Comparison of ENCODE assay signal across 27 cellular contexts in the genomic region with DNA sequence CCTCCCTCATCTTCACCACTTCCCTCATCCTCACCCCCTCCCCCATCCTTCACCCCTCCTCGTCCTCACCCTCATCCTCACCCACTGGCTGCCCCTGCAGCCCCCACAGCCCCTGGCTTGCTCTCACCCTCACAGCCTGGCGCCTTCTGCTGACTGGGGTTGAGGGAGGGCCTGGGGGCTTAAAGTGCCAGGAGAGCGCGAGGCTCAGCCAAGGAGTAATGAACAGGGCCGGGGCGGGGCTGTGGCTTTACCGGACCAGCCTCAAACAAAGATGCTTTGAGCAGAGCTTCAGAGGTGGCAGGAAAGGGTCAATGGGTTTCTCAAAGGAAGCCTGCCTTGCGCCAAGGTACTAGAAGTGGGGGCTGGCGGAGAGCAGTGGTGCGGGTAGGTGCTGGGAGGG. TPM values are rescaled to one million over a fixed set of nuclear protein-coding genes. Genes with fewer than 3 reads are reported as not detected.
DNase-seq lines count a peak whose midpoint lies in the region; ATAC-seq, FAIRE-seq and TF ChIP-seq lines count a peak whose summit lies in the region.
"Had no signal": no experiment of that assay in that cellular context is flagged by ENCODE, and none has a peak within 500 bp of the region (broad histone marks: within the 10 kb centered on the region; RNA-seq: fewer than 3 reads in every experiment).

A gene with protein sequence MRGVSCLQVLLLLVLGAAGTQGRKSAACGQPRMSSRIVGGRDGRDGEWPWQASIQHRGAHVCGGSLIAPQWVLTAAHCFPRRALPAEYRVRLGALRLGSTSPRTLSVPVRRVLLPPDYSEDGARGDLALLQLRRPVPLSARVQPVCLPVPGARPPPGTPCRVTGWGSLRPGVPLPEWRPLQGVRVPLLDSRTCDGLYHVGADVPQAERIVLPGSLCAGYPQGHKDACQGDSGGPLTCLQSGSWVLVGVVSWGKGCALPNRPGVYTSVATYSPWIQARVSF (minus strand): TSS at position 155 of the 400 bp plus-strand sequence. CDS start 1,013 bp downstream, outside the sequence.

- H3K27ac ChIP-seq in RWPE2 (ENCODE audit: poor library complexity, severe bottlenecking): no peak within 1 kb of the TSS
- H3K27ac ChIP-seq in H1 (ENCODE audit: low read depth, low read length): no peak within 1 kb of the TSS
- no peak within 1 kb of the TSS for H3K27ac ChIP-seq in endodermal cell (ENCODE audit: low read depth, low read length)
- H3K27ac ChIP-seq: GM23248, WERI-Rb-1 had no signal

- H4K20me1 ChIP-seq in H1 (replicated peaks in 1 of 2; ENCODE audit: control insufficient read depth in 1 of 2, insufficient read depth in 2 of 2, low read length in 2 of 2): no peaks in the 10 kb centered on the region

- H3K9me3 ChIP-seq in RWPE2 (ENCODE audit: severe bottlenecking) (no peaks in the 10 kb centered on the region), H1 (ENCODE audit: insufficient read depth in 2 of 2, low read depth in 1 of 2, low read length in 1 of 2) (no peaks in the 10 kb centered on the region), endodermal cell (ENCODE audit: control insufficient read depth, low read length) (no peaks in the 10 kb centered on the region)

- H2BK5ac ChIP-seq in H1 (ENCODE audit: low read depth, low read length): no peak within 1 kb of the TSS

- H2AFZ ChIP-seq in H1 (ENCODE audit: low read length): no peak within 1 kb of the TSS
- H2AFZ ChIP-seq: GM23248 had no signal

- TF ChIP-seq CTCF in RWPE2 (IDR thresholded peaks at IDR 0.05; ENCODE audit: poor library complexity, severe bottlenecking): no peak
- no peak for TF ChIP-seq CTCF in H1 (IDR thresholded peaks at IDR 0.05; ENCODE audit: control extremely low read depth in 1 of 3, insufficient read depth in 1 of 3, low read depth in 1 of 3, low read length in 3 of 3)
- no peak for TF ChIP-seq CTCF in MCF 10A (IDR thresholded peaks at IDR 0.05; ENCODE audit: unreplicated experiment)
- TF ChIP-seq CTCF in type B pancreatic cell (conservative IDR thresholded peaks at IDR 0.05): no peak
- TF ChIP-seq CTCF in endodermal cell (conservative IDR thresholded peaks at IDR 0.05): no peak

- TF ChIP-seq RAD21 in H1 (IDR thresholded peaks at IDR 0.05 in 1 of 2, conservative IDR thresholded peaks at IDR 0.05 in 1 of 2; ENCODE audit: low read depth in 2 of 2, low read length in 2 of 2): no peak

- H3K36me3 ChIP-seq in RWPE2 (ENCODE audit: low read depth) (no peaks in the 10 kb centered on the region), H1 (ENCODE audit: control insufficient read depth in 2 of 4, insufficient read depth in 4 of 4, low read length in 3 of 4) (no peaks in the 10 kb centered on the region), endodermal cell (ENCODE audit: control insufficient read depth, insufficient read depth, low read length) (no peaks in the 10 kb centered on the region)
- H3K36me3 ChIP-seq: WERI-Rb-1 had no signal

- no TSS peak for BruUV-seq in MCF 10A (replicated peaks; lab: Mats Ljungman, UMichigan)

- intact Hi-C loops in MCF 10A (cut with micrococcal nuclease): no loop called here

- H3K4me3 ChIP-seq in RWPE2 (ENCODE audit: severe bottlenecking): no peak within 1 kb of the TSS
- H3K4me3 ChIP-seq in H1 (ENCODE audit: extremely low read depth in 1 of 4, insufficient read depth in 2 of 4, low read depth in 3 of 4, low read length in 4 of 4): no peak within 1 kb of the TSS
- no peak within 1 kb of the TSS for H3K4me3 ChIP-seq in endodermal cell (ENCODE audit: low read length)
- H3K4me3 ChIP-seq: GM23248 had no signal

- no peak for ATAC-seq in RWPE2 (ENCODE audit: low read depth)
- ATAC-seq in stimulated activated effector memory CD8-positive, alpha-beta T cell treated with anti-CD3 and anti-CD28 coated beads, Interleukin-12 subunit alpha, Interleukin-12 subunit beta, amount 100 ng/mL, for 72 hours: no peak

- peaks cover 62% of the 10 kb centered on the region for H3K27me3 Mint-ChIP-seq in activated naive CD4-positive, alpha-beta T cell treated with anti-CD3 and anti-CD28 coated beads, Interleukin-2, amount 10 ng/mL, durations not matched to agents 7 days and 5 days
- peaks cover 16% of the 10 kb centered on the region for H3K27me3 Mint-ChIP-seq in MCF 10A (ENCODE audit: insufficient read depth, unreplicated experiment)
- peaks cover 18% of the 10 kb centered on the region for H3K27me3 Mint-ChIP-seq in type B pancreatic cell
- peaks cover 25% of the 10 kb centered on the region for H3K27me3 Mint-ChIP-seq in endodermal cell (ENCODE audit: insufficient read depth)

- H3K4me1 ChIP-seq in RWPE2 (ENCODE audit: insufficient read depth, poor library complexity, severe bottlenecking): no peaks in the 10 kb centered on the region
- H3K4me1 ChIP-seq in H1 (replicated peaks in 1 of 4; ENCODE audit: control insufficient read depth in 3 of 4, insufficient read depth in 4 of 4, low read length in 3 of 4): peaks cover 0 to 3% (median 2%) of the 10 kb centered on the region in 4 experiments; a peak in 1 of 7 replicates
- H3K4me1 ChIP-seq in endodermal cell (ENCODE audit: control insufficient read depth, insufficient read depth, low read length): peaks cover 5% of the 10 kb centered on the region

- H3K27ac Mint-ChIP-seq in activated naive CD4-positive, alpha-beta T cell treated with anti-CD3 and anti-CD28 coated beads, Interleukin-2, amount 10 ng/mL, durations not matched to agents 7 days and 5 days: no peak within 1 kb of the TSS
- H3K27ac Mint-ChIP-seq in stimulated activated effector memory CD8-positive, alpha-beta T cell treated with anti-CD3 and anti-CD28 coated beads, Interleukin-12 subunit alpha, Interleukin-12 subunit beta, amount 100 ng/mL, for 72 hours: no peak within 1 kb of the TSS
- H3K27ac Mint-ChIP-seq in MCF 10A (ENCODE audit: low read depth, unreplicated experiment): no peak within 1 kb of the TSS
- no peak within 1 kb of the TSS for H3K27ac Mint-ChIP-seq in type B pancreatic cell
- H3K27ac Mint-ChIP-seq in endodermal cell: no peak within 1 kb of the TSS
- H3K27ac Mint-ChIP-seq: CD4-positive, CD25-positive, alpha-beta regulatory T cell; stimulated activated memory B cell treated with anti-CD40 and anti-IgM and Interleukin-4, amounts not matched to agents 10 μg/mL and 1 μg/mL and 100 μg/mL, for 72 hours; T-helper 1 cell treated with Interleukin-12 subunit alpha and Interleukin-12 subunit beta and Interleukin-4 antibody, amounts not matched to agents 30 μg/mL and 1 μg/mL, for 36 hours had no signal

- H3K79me2 ChIP-seq in H1 (ENCODE audit: control insufficient read depth in 1 of 2, insufficient read depth in 2 of 2, low read length in 2 of 2): no peaks in the 10 kb centered on the region

- H2BK12ac ChIP-seq in H1 (ENCODE audit: low read depth, low read length): 0 out of 2 replicates have a peak within 1 kb of the TSS, but pooled peaks have one; percentile 80

- POLR2A ChIA-PET in H1 (lab: Charles Lee; ENCODE audit: partially characterized antibody) (interaction anchor here (0.6 to 1.4 kb wide), 3 partner anchors 9 to 633 kb away, joined by 3 to 5 read pairs (median 3); no protein-coding TSS in a partner anchor), MCF 10A (lab: Yijun Ruan, JAX) (interaction anchor here (0.6 kb wide), 1 partner anchor 17 kb away, joined by 5 read pairs; no protein-coding TSS in a partner anchor)

- H4K5ac ChIP-seq in H1 (ENCODE audit: insufficient read length, low read depth, low read length): no peak within 1 kb of the TSS

- no peaks in the 10 kb centered on the region; the same call in 1 of the 2 replicates for H3K79me1 ChIP-seq in H1 (ENCODE audit: low read depth, low read length)

- H2AK5ac ChIP-seq in H1 (ENCODE audit: low read depth, low read length): no peak within 1 kb of the TSS

- H3K14ac ChIP-seq in H1 (ENCODE audit: insufficient read length): no peak within 1 kb of the TSS

- 0 out of 2 replicates have a peak within 1 kb of the TSS, but pooled peaks have one; percentile 48 for H2BK20ac ChIP-seq in H1 (ENCODE audit: low read length)

- H3K18ac ChIP-seq in H1 (ENCODE audit: extremely low read depth, low read length): no peak within 1 kb of the TSS

- H3K9ac ChIP-seq in H1 (replicated peaks in 1 of 4; ENCODE audit: extremely low read depth in 1 of 4, low read depth in 3 of 4, low read length in 3 of 4): no peak within 1 kb of the TSS
- no peak within 1 kb of the TSS for H3K9ac ChIP-seq in endodermal cell (ENCODE audit: extremely low read depth, low read length, poor library complexity, severe bottlenecking)
- H3K9ac ChIP-seq: GM23248 had no signal

- peaks cover 11% of the 10 kb centered on the region for H3K4me1 Mint-ChIP-seq in activated naive CD4-positive, alpha-beta T cell treated with anti-CD3 and anti-CD28 coated beads, Interleukin-2, amount 10 ng/mL, durations not matched to agents 7 days and 5 days
- H3K4me1 Mint-ChIP-seq in stimulated activated effector memory CD8-positive, alpha-beta T cell treated with anti-CD3 and anti-CD28 coated beads, Interleukin-12 subunit alpha, Interleukin-12 subunit beta, amount 100 ng/mL, for 72 hours: peaks cover 24% of the 10 kb centered on the region
- H3K4me1 Mint-ChIP-seq in MCF 10A (ENCODE audit: insufficient read depth, unreplicated experiment) (no peaks in the 10 kb centered on the region), type B pancreatic cell (ENCODE audit: unreplicated experiment) (no peaks in the 10 kb centered on the region), endodermal cell (peaks cover 2% of the 10 kb centered on the region)
- H3K4me1 Mint-ChIP-seq: IgD-negative memory B cell had no signal

- FAIRE-seq in H1 (lab: Jason Lieb, UNC): no peak
- FAIRE-seq: keratinocyte had no signal

- TF ChIP-seq EP300 in H1 (IDR thresholded peaks at IDR 0.05; ENCODE audit: borderline replicate concordance in 1 of 2, low read depth in 2 of 2, low read length in 2 of 2): no peak

- H3K23me2 ChIP-seq in H1 (ENCODE audit: low read depth, low read length): no peaks in the 10 kb centered on the region; the same call in 1 of the 2 replicates

- H3K27me3 ChIP-seq in RWPE2 (ENCODE audit: insufficient read depth, poor library complexity, severe bottlenecking) (peaks cover 4% of the 10 kb centered on the region), H1 (replicated peaks in 1 of 4; ENCODE audit: control insufficient read depth in 3 of 4, extremely low read depth in 1 of 4, insufficient read depth in 3 of 4, low read length in 3 of 4) (peaks cover 0 to 3% (median 0%) of the 10 kb centered on the region in 4 experiments; a peak in 1 of 7 replicates), endodermal cell (ENCODE audit: control insufficient read depth, insufficient read depth, low read length, poor library complexity, severe bottlenecking) (peaks cover 28% of the 10 kb centered on the region)

- 81% methylated on average over 9 of the region's 10 CpGs; no CpG with 5 or more reads in 1 of the 2 experiments for WGBS in H1 (ENCODE audit: extremely low coverage in 1 of 2, insufficient coverage in 1 of 2, insufficient read length in 1 of 2, insufficient replicate concordance in 2 of 2, low coverage in 1 of 2, low lambda C conversion rate in 2 of 2, missing lambda C conversion rate in 1 of 2), 2 experiments
- 72 to 82% methylated on average over 5 to 10 of the region's 10 CpGs for WGBS in endodermal cell (ENCODE audit: insufficient coverage in 1 of 2, insufficient read length in 1 of 2), 2 experiments

- H2BK120ac ChIP-seq in H1 (replicated peaks; ENCODE audit: low read depth, low read length): no peak within 1 kb of the TSS

- CTCF ChIA-PET in activated naive CD4-positive, alpha-beta T cell treated with anti-CD3 and anti-CD28 coated beads, Interleukin-2, amount 10 ng/mL, durations not matched to agents 7 days and 5 days (lab: Charles Lee): no interaction called here
- CTCF ChIA-PET in H1 (lab: Charles Lee; ENCODE audit: partially characterized antibody) (interaction anchor here (1.1 kb wide), 1 partner anchor 81 kb away, joined by 5 read pairs; no protein-coding TSS in a partner anchor), MCF 10A (lab: Yijun Ruan, JAX) (interaction anchor here (0.7 kb wide), 1 partner anchor 80 kb away, joined by 3 read pairs; no protein-coding TSS in a partner anchor)

- DNase-seq in activated naive CD4-positive, alpha-beta T cell treated with anti-CD3 and anti-CD28 coated beads, Interleukin-2, amount 10 ng/mL, durations not matched to agents 7 days and 5 days: peak; percentile 18
- DNase-seq in activated naive CD4-positive, alpha-beta T cell treated with Interleukin-2 at 50 U/mL for 16 hours: no peak
- peak; percentile 49 for DNase-seq in RWPE2 (ENCODE audit: low spot score)
- no peak for DNase-seq in H1 (ENCODE audit: low read depth in 1 of 2, low spot score in 2 of 2)
- no peak for DNase-seq in stimulated activated effector memory CD8-positive, alpha-beta T cell treated with anti-CD3 and anti-CD28 coated beads, Interleukin-12 subunit alpha, Interleukin-12 subunit beta, amount 100 ng/mL, for 72 hours (ENCODE audit: low spot score in 2 of 2)
- no peak for DNase-seq in MCF 10A (ENCODE audit: unreplicated experiment)
- DNase-seq in type B pancreatic cell (ENCODE audit: extremely low spot score, unreplicated experiment): no peak
- DNase-seq in endodermal cell: no peak
- DNase-seq: activated CD4-positive, alpha-beta T cell treated with anti-CD3 and anti-CD28 coated beads, Interleukin-2, amount 50 U/mL, for 48 hours; CD4-positive, CD25-positive, alpha-beta regulatory T cell; cortex of kidney; DMS79; GM23248; hippocampal formation; mesendoderm; NCI-H187 treated with DMSO at 0.1 percent for 48 hours; SHP77 treated with DMSO at 0.1 percent for 48 hours; stimulated activated CD4-positive, alpha-beta T cell treated with anti-CD3 and anti-CD28 coated beads, Interleukin-15, amount 100 ng/mL, for 24 hours; trophoblast cell; WERI-Rb-1 had no signal

- H3K23ac ChIP-seq in H1 (ENCODE audit: insufficient read length): no peak within 1 kb of the TSS

- H3K56ac ChIP-seq in H1 (replicated peaks; ENCODE audit: insufficient read length, low read depth, low read length): no peak within 1 kb of the TSS

- H4K91ac ChIP-seq in H1 (replicated peaks; ENCODE audit: insufficient read length, low read length): no peak within 1 kb of the TSS

- H3K4me2 ChIP-seq in H1 (ENCODE audit: insufficient read depth in 1 of 2, low read depth in 2 of 2, low read length in 2 of 2): no peak within 1 kb of the TSS; a peak in 1 of 4 replicates

- H3K4ac ChIP-seq in H1 (replicated peaks; ENCODE audit: insufficient read length, low read depth, low read length): no peak within 1 kb of the TSS

- no peak within 1 kb of the TSS for H3K4me3 Mint-ChIP-seq in activated naive CD4-positive, alpha-beta T cell treated with anti-CD3 and anti-CD28 coated beads, Interleukin-2, amount 10 ng/mL, durations not matched to agents 7 days and 5 days
- H3K4me3 Mint-ChIP-seq in stimulated activated effector memory CD8-positive, alpha-beta T cell treated with anti-CD3 and anti-CD28 coated beads, Interleukin-12 subunit alpha, Interleukin-12 subunit beta, amount 100 ng/mL, for 72 hours: peak within 1 kb of the TSS; percentile 82
- no peak within 1 kb of the TSS for H3K4me3 Mint-ChIP-seq in MCF 10A (ENCODE audit: unreplicated experiment)
- no peak within 1 kb of the TSS for H3K4me3 Mint-ChIP-seq in type B pancreatic cell
- H3K4me3 Mint-ChIP-seq in endodermal cell: no peak within 1 kb of the TSS
- H3K4me3 Mint-ChIP-seq: stimulated activated memory B cell treated with anti-CD40 and anti-IgM and Interleukin-4, amounts not matched to agents 10 μg/mL and 1 μg/mL and 100 μg/mL, for 72 hours; T-helper 1 cell treated with Interleukin-12 subunit alpha and Interleukin-12 subunit beta and Interleukin-4 antibody, amounts not matched to agents 30 μg/mL and 1 μg/mL, for 36 hours had no signal

- H2BK15ac ChIP-seq in H1 (ENCODE audit: low read length): no peak within 1 kb of the TSS; the same call in 1 of the 2 replicates

- no peaks in the 10 kb centered on the region for H3K36me3 Mint-ChIP-seq in activated naive CD4-positive, alpha-beta T cell treated with anti-CD3 and anti-CD28 coated beads, Interleukin-2, amount 10 ng/mL, durations not matched to agents 7 days and 5 days
- no peaks in the 10 kb centered on the region for H3K36me3 Mint-ChIP-seq in stimulated activated effector memory CD8-positive, alpha-beta T cell treated with anti-CD3 and anti-CD28 coated beads, Interleukin-12 subunit alpha, Interleukin-12 subunit beta, amount 100 ng/mL, for 72 hours
- no peaks in the 10 kb centered on the region for H3K36me3 Mint-ChIP-seq in MCF 10A (ENCODE audit: insufficient read depth, unreplicated experiment)
- no peaks in the 10 kb centered on the region for H3K36me3 Mint-ChIP-seq in type B pancreatic cell
- H3K36me3 Mint-ChIP-seq in endodermal cell (ENCODE audit: low read depth): no peaks in the 10 kb centered on the region
- H3K36me3 Mint-ChIP-seq: CD4-positive, CD25-positive, alpha-beta regulatory T cell; IgD-negative memory B cell; stimulated activated memory B cell treated with anti-CD40 and anti-IgM and Interleukin-4, amounts not matched to agents 10 μg/mL and 1 μg/mL and 100 μg/mL, for 72 hours had no signal

- H3K9me3 Mint-ChIP-seq in activated naive CD4-positive, alpha-beta T cell treated with anti-CD3 and anti-CD28 coated beads, Interleukin-2, amount 10 ng/mL, durations not matched to agents 7 days and 5 days: no peaks in the 10 kb centered on the region
- no peaks in the 10 kb centered on the region for H3K9me3 Mint-ChIP-seq in stimulated activated effector memory CD8-positive, alpha-beta T cell treated with anti-CD3 and anti-CD28 coated beads, Interleukin-12 subunit alpha, Interleukin-12 subunit beta, amount 100 ng/mL, for 72 hours
- H3K9me3 Mint-ChIP-seq in MCF 10A (ENCODE audit: unreplicated experiment) (no peaks in the 10 kb centered on the region), type B pancreatic cell (no peaks in the 10 kb centered on the region), endodermal cell (no peaks in the 10 kb centered on the region)
- H3K9me3 Mint-ChIP-seq: IgD-negative memory B cell; stimulated activated memory B cell treated with anti-CD40 and anti-IgM and Interleukin-4, amounts not matched to agents 10 μg/mL and 1 μg/mL and 100 μg/mL, for 72 hours; T-helper 1 cell treated with Interleukin-12 subunit alpha and Interleukin-12 subunit beta and Interleukin-4 antibody, amounts not matched to agents 30 μg/mL and 1 μg/mL, for 36 hours had no signal

- peak within 1 kb of the TSS; percentile 38 for H4K8ac ChIP-seq in H1 (ENCODE audit: extremely low read depth, insufficient read depth, low read length)

- no peak for TF ChIP-seq POLR2A in H1 (IDR thresholded peaks at IDR 0.05; ENCODE audit: control extremely low read depth in 1 of 2, low read depth in 2 of 2, low read length in 2 of 2)

RNA-seq across cellular contexts. Expression of the gene that starts here (rescaled TPM):
- not detected in 2 replicates for total RNA-seq in H1 (2021; fragmentation: NEBNext Ultra II Directional; extraction: Animal tissue kit (Norgen Biotek cat#: 25700))
- polyA plus RNA-seq in H1 (2011; rRNA removed): 0.09 and 0.17 TPM in 2 replicates
- 0.16 TPM for polyA plus RNA-seq in H1 (2011; cell fraction: cytosol; rRNA removed)
- 0.37 TPM for polyA plus RNA-seq in H1 (2011; cell fraction: nucleus; rRNA removed)
- polyA plus RNA-seq in H1 (2012, experiment 1 of 2): not detected in 4 replicates
- polyA plus RNA-seq in H1 (2012, experiment 2 of 2): 0.13 TPM
- polyA plus RNA-seq in H1 (2013, experiment 1 of 2): 0.12 TPM
- polyA plus RNA-seq in H1 (2013, experiment 2 of 2): 0.02 TPM
- not detected in 2 replicates for polyA minus RNA-seq in H1 (2011; rRNA and poly(A)+ RNA removed)
- polyA minus RNA-seq in H1 (2011; cell fraction: cytosol; rRNA and poly(A)+ RNA removed): not detected
- not detected for polyA minus RNA-seq in H1 (2011; cell fraction: nucleus; rRNA and poly(A)+ RNA removed)
- total RNA-seq in MCF 10A (2022): not detected in 2 replicates
- 0.39 and 2.4 TPM in 2 replicates for total RNA-seq in type B pancreatic cell (ENCODE audit: low replicate concordance)
- total RNA-seq in endodermal cell: under 1 TPM in 1 of 2 donors, not detected in 1; 0.35 TPM
- polyA plus RNA-seq in endodermal cell (2013, experiment 1 of 2): 0.36 TPM
- polyA plus RNA-seq in endodermal cell (2013, experiment 2 of 2): 0.41 TPM
- total RNA-seq: CD4-positive, CD25-positive, alpha-beta regulatory T cell; fibroblast of villous mesenchyme; GM23248; NCI-H460 had no signal
- polyA plus RNA-seq: CD4-positive, CD25-positive, alpha-beta regulatory T cell; GM23248; IgD-negative memory B cell; keratinocyte; neural cell had no signal

Comparison
In these comparisons a context has a peak if more than half of its experiments do, and no peak if none do; other contexts are left out.
1. DNase-seq: peak in activated naive CD4-positive, alpha-beta T cell treated with anti-CD3 and anti-CD28 coated beads, Interleukin-2, amount 10 ng/mL, durations not matched to agents 7 days and 5 days (single experiment) and RWPE2 (single experiment); none in activated naive CD4-positive, alpha-beta T cell treated with Interleukin-2 at 50 U/mL for 16 hours (single experiment), H1 (0 of 2), stimulated activated effector memory CD8-positive, alpha-beta T cell treated with anti-CD3 and anti-CD28 coated beads, Interleukin-12 subunit alpha, Interleukin-12 subunit beta, amount 100 ng/mL, for 72 hours (0 of 2), MCF 10A (single experiment), type B pancreatic cell (single experiment) and endodermal cell (single experiment).